ENCODE assay signal across 18 cellular contexts in the genomic region with DNA sequence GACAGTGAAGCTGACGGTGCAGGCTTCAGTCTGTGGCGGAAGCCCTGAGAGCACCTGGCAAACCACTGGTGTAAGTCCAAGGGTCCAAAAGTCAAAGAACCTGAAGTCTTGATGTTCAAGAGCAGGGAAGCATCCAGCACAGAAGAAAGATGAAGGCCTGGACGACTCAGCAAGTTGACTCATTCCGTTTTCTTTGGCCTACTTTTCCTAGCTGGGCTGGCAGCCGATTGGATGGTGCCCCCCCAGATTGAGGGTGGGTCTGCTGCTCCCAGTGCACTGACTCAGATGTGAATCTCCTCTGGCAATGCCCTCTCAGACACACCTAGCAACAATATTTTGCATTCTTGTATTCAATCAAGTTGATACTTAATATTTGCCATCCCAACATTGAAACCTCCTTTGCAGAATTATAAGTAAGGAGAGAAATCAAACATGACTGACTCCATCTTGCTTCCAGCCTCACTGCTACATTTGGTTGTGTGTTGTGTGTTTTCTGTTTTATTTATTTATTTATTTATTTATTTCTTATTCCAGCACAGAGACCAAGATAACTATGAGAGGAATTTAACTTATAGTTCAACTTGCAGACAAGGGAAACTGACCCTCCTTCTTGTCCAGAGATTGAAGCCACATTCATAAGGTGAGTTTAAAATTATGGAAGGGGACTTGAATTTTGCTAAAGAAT. TPM values are rescaled to one million over a fixed set of nuclear protein-coding genes. Genes with fewer than 3 reads are reported as not detected.
DNase-seq lines count a peak whose midpoint lies in the region; ATAC-seq, FAIRE-seq and TF ChIP-seq lines count a peak whose summit lies in the region.
"Had no signal": no experiment of that assay in that cellular context is flagged by ENCODE, and none has a peak within 500 bp of the region (broad histone marks: within the 10 kb centered on the region; RNA-seq: fewer than 3 reads in every experiment).

No MANE protein-coding gene starts in this region.

- H3K9me3 ChIP-seq in smooth muscle cell (replicated peaks; ENCODE audit: low read depth): no peaks in the 10 kb centered on the region
- H3K9me3 ChIP-seq in prostate gland: no peaks in the 10 kb centered on the region
- H3K9me3 ChIP-seq: gastroesophageal sphincter had no signal

- H3K27me3 ChIP-seq in smooth muscle cell (ENCODE audit: low read depth) (no peaks in the 10 kb centered on the region), prostate gland (replicated peaks; ENCODE audit: insufficient read depth) (no peaks in the 10 kb centered on the region)

- H3K9ac ChIP-seq in smooth muscle cell (ENCODE audit: low read depth): peak overlapping the region; percentile 29

- no peaks in the 10 kb centered on the region for H3K4me1 ChIP-seq in smooth muscle cell (ENCODE audit: low read depth)
- no peaks in the 10 kb centered on the region for H3K4me1 ChIP-seq in prostate gland (replicated peaks)
- H3K4me1 ChIP-seq: gastroesophageal sphincter had no signal

- H3K4me3 ChIP-seq in smooth muscle cell (no peak overlapping the region), prostate gland (no peak overlapping the region)
- H3K4me3 ChIP-seq: gastroesophageal sphincter had no signal

- H3F3A ChIP-seq in smooth muscle cell (ENCODE audit: low read depth): peaks cover 18% of the 10 kb centered on the region

- H3K27ac ChIP-seq in smooth muscle cell (ENCODE audit: low read depth): peak overlapping the region; percentile 59
- H3K27ac ChIP-seq in prostate gland: no peak overlapping the region
- H3K27ac ChIP-seq: gastroesophageal sphincter, WERI-Rb-1 had no signal

- no peaks in the 10 kb centered on the region for H3K79me2 ChIP-seq in smooth muscle cell (ENCODE audit: low read depth)

- TF ChIP-seq POLR2A in H54 (IDR thresholded peaks at IDR 0.05; ENCODE audit: low read depth, low read length): no peak
- no peak for TF ChIP-seq POLR2A in prostate gland (IDR thresholded peaks at IDR 0.05)

- no peaks in the 10 kb centered on the region for H4K20me1 ChIP-seq in smooth muscle cell (ENCODE audit: low read depth)

- WGBS in smooth muscle cell (ENCODE audit: low lambda C conversion rate): 80% methylated on average over 5 of the region's 5 CpGs
- WGBS in prostate gland: 59% methylated on average over 5 of the region's 5 CpGs

- ATAC-seq in esophagus mucosa (peak; percentile 33), GM21367 (IDR thresholded peaks at IDR 0.05; ENCODE audit: unreplicated experiment) (no peak)
- ATAC-seq: activated CD8-positive, alpha-beta memory T cell treated with anti-CD3 and anti-CD28 coated beads, Interleukin-2, amount 10 ng/mL, durations not matched to agents 7 days and 5 days; CD8-positive, alpha-beta T cell; gastroesophageal sphincter had no signal

- H3K36me3 ChIP-seq in smooth muscle cell (ENCODE audit: low read depth) (no peaks in the 10 kb centered on the region), prostate gland (no peaks in the 10 kb centered on the region)
- H3K36me3 ChIP-seq: gastroesophageal sphincter, WERI-Rb-1 had no signal

- peak overlapping the region; percentile 59 for H2AFZ ChIP-seq in smooth muscle cell (ENCODE audit: low read depth)

- intact Hi-C loops in prostate gland (cut with DNase I): no loop called here

- no peak for FAIRE-seq in H54 (lab: Jason Lieb, UNC)
- FAIRE-seq: kidney had no signal

- TF ChIP-seq CTCF in smooth muscle cell (IDR thresholded peaks at IDR 0.05; ENCODE audit: borderline replicate concordance, insufficient read depth, poor library complexity, severe bottlenecking): no peak
- no peak for TF ChIP-seq CTCF in prostate gland (IDR thresholded peaks at IDR 0.05)

- DNase-seq in H54 (ENCODE audit: insufficient read length, low spot score) (peak; percentile 30), RKO (ENCODE audit: low spot score) (peak; percentile 39), smooth muscle cell (lab: John Stamatoyannopoulos, UW; ENCODE audit: unreplicated experiment) (no peak), prostate gland (ENCODE audit: low spot score) (no peak), NCI-H2227 treated with DMSO at 0.1 percent for 48 hours (lab: John Stamatoyannopoulos, UW) (no peak)
- DNase-seq: activated CD8-positive, alpha-beta memory T cell treated with anti-CD3 and anti-CD28 coated beads, Interleukin-2, amount 10 ng/mL, durations not matched to agents 7 days and 5 days; activated naive CD8-positive, alpha-beta T cell treated with anti-CD3 and anti-CD28 coated beads for 36 hours; CD8-positive, alpha-beta T cell; cortex of kidney; kidney; NCI-H1417 treated with DMSO at 0.1 percent for 48 hours; NCI-H82; stimulated activated CD4-positive, alpha-beta T cell treated with anti-CD3 and anti-CD28 coated beads, Interleukin-4, amount 100 ng/mL, for 4 hours; WERI-Rb-1 had no signal

- peak overlapping the region; percentile 56 for H3K4me2 ChIP-seq in smooth muscle cell

RNA-seq across cellular contexts. Expression of a gene that starts 32.8 kb away (rescaled TPM):
- total RNA-seq in esophagus mucosa (2.3 TPM), smooth muscle cell (126 and 145 TPM in 2 replicates), prostate gland (1 to 10 TPM in 1 of 2 donors, not detected in 1; 2.7 TPM)
- polyA plus RNA-seq in smooth muscle cell: 159 and 164 TPM in 2 replicates
- total RNA-seq: activated CD8-positive, alpha-beta memory T cell treated with anti-CD3 and anti-CD28 coated beads, Interleukin-2, amount 10 ng/mL, durations not matched to agents 7 days and 5 days; activated naive CD8-positive, alpha-beta T cell treated with anti-CD3 and anti-CD28 coated beads for 36 hours; CD8-positive, alpha-beta T cell; gastroesophageal sphincter; kidney had no signal

RNA-seq across cellular contexts. Expression of a gene that starts 48.7 kb away (rescaled TPM):
- 20.2 TPM for total RNA-seq in esophagus mucosa
- total RNA-seq in smooth muscle cell: not detected in 2 replicates
- 0.64 TPM in 1 of 2 replicates, not detected in the other for polyA plus RNA-seq in smooth muscle cell
- 1 to 10 TPM in 1 of 2 donors, not detected in 1; 4.8 TPM for total RNA-seq in prostate gland
- total RNA-seq: activated CD8-positive, alpha-beta memory T cell treated with anti-CD3 and anti-CD28 coated beads, Interleukin-2, amount 10 ng/mL, durations not matched to agents 7 days and 5 days; activated naive CD8-positive, alpha-beta T cell treated with anti-CD3 and anti-CD28 coated beads for 36 hours; CD8-positive, alpha-beta T cell; kidney; posterior vena cava had no signal

RNA-seq across cellular contexts. Expression of a gene that starts 56.4 kb away (rescaled TPM):
- total RNA-seq in esophagus mucosa (not detected), smooth muscle cell (10.2 and 26.7 TPM in 2 replicates), prostate gland (not detected)
- 5.9 and 8.8 TPM in 2 replicates for polyA plus RNA-seq in smooth muscle cell
- total RNA-seq: activated CD8-positive, alpha-beta memory T cell treated with anti-CD3 and anti-CD28 coated beads, Interleukin-2, amount 10 ng/mL, durations not matched to agents 7 days and 5 days; activated naive CD8-positive, alpha-beta T cell treated with anti-CD3 and anti-CD28 coated beads for 36 hours; CD8-positive, alpha-beta T cell; gastroesophageal sphincter; kidney; posterior vena cava had no signal

Comparison
In these comparisons a context has a peak if more than half of its experiments do, and no peak if none do; other contexts are left out.
1. DNase-seq: peak in H54 (single experiment) and RKO (single experiment); none in smooth muscle cell (single experiment), prostate gland (single experiment) and NCI-H2227 treated with DMSO at 0.1 percent for 48 hours (single experiment).
2. RNA of a gene that starts 32.8 kb away (total RNA-seq): 126 to 145 TPM in smooth muscle cell; 2.7 TPM in prostate gland and 2.3 TPM in esophagus mucosa (single experiment); every median in the first group is over 10 times any median in the second.